9 cellular contexts compared by ENCODE assay signal in the genomic region with DNA sequence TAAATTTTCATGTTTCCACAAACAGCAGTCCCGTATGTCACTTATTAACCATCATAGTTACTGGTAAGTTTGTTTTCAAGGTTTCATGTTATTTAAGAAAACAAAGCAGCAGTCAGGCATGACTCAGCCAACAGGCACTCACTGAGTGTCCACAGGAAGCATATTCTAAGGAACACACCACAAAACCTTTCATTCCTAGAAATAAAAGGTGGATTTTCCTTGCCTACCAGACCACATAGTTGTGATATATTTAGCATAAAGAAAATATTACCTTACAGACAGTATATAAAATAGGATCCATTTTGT.
DNase-seq lines count a peak whose midpoint lies in the region; ATAC-seq and TF ChIP-seq lines count a peak whose summit lies in the region.
"Had no signal": no experiment of that assay in that cellular context is flagged by ENCODE, and none has a peak within 500 bp of the region (broad histone marks: within the 10 kb centered on the region; RNA-seq: fewer than 3 reads in every experiment).

No MANE protein-coding gene starts in this region.

- peak overlapping the region; percentile 66 for H3K27ac ChIP-seq in brain microvascular endothelial cell

- H3K4me3 ChIP-seq in brain microvascular endothelial cell (ENCODE audit: low read depth, low read length) (no peak overlapping the region), skeletal muscle cell (ENCODE audit: low read depth, low read length) (no peak overlapping the region)

- in situ Hi-C loops in brain microvascular endothelial cell (cut with HindIII; ENCODE audit: low pct_ligation_motif_present, low sequenced_read_pairs) = no loop called here

- ATAC-seq in GM19324 (IDR thresholded peaks at IDR 0.05; ENCODE audit: low FRiP score, unreplicated experiment) = peak; percentile 76
- ATAC-seq in HG03457 (IDR thresholded peaks at IDR 0.05; ENCODE audit: unreplicated experiment) = peak; percentile 90
- ATAC-seq in natural killer cell = no peak

- H3K4me1 Mint-ChIP-seq in natural killer cell = no peaks in the 10 kb centered on the region

- peaks cover 0 to 3% of the 10 kb centered on the region in 2 donors for H3K27me3 Mint-ChIP-seq in natural killer cell (ENCODE audit: low read depth in 2 of 2)

- no peaks in the 10 kb centered on the region for H3K27me3 ChIP-seq in brain microvascular endothelial cell (replicated peaks)

- peaks cover 0 to 12% of the 10 kb centered on the region in 2 donors for H3K9me3 Mint-ChIP-seq in natural killer cell

- TF ChIP-seq CTCF in brain microvascular endothelial cell (IDR thresholded peaks at IDR 0.05; ENCODE audit: low read depth, low read length, missing control alignments) = no peak
- no peak for TF ChIP-seq CTCF in natural killer cell (IDR thresholded peaks at IDR 0.05)

- H3K36me3 Mint-ChIP-seq in natural killer cell = no peaks in the 10 kb centered on the region

- DNase-seq in brain microvascular endothelial cell = peak; percentile 96
- peak; percentile 57 for DNase-seq in skeletal muscle cell (ENCODE audit: low read depth)
- DNase-seq in NCI-H1105 (lab: John Stamatoyannopoulos, UW) = no peak
- no peak for DNase-seq in natural killer cell
- DNase-seq in activated CD8-positive, alpha-beta memory T cell treated with anti-CD3 and anti-CD28 coated beads, Interleukin-2, amount 50 U/mL, for 4 hours = no peak
- DNase-seq in activated effector memory CD4-positive, alpha-beta T cell treated with anti-CD3 and anti-CD28 coated beads, Interleukin-2, amount 50 U/mL, for 16 hours = no peak
- DNase-seq: activated CD8-positive, alpha-beta memory T cell treated with anti-CD3 and anti-CD28 coated beads, Interleukin-2, amount 50 U/mL, for 48 hours had no signal

- intact Hi-C loops in natural killer cell (cut with micrococcal nuclease) = no loop called here

- H3K27ac Mint-ChIP-seq in natural killer cell = no peak overlapping the region

- H3K4me3 Mint-ChIP-seq in natural killer cell = no peak overlapping the region

- no peaks in the 10 kb centered on the region for H3K36me3 ChIP-seq in brain microvascular endothelial cell (replicated peaks)

Comparison
In these comparisons a context has a peak if more than half of its experiments do, and no peak if none do; other contexts are left out.
1. ATAC-seq: peak in GM19324 (single experiment) and HG03457 (single experiment); none in natural killer cell (0 of 3).
2. DNase-seq: peak in brain microvascular endothelial cell (single experiment) and skeletal muscle cell (single experiment); none in NCI-H1105 (single experiment), natural killer cell (single experiment), activated CD8-positive, alpha-beta memory T cell treated with anti-CD3 and anti-CD28 coated beads, Interleukin-2, amount 50 U/mL, for 4 hours (single experiment) and activated effector memory CD4-positive, alpha-beta T cell treated with anti-CD3 and anti-CD28 coated beads, Interleukin-2, amount 50 U/mL, for 16 hours (single experiment).